Comparison of ENCODE assay signal across 14 cellular contexts in genomic region chr1:23594927-23595353, GRCh38. TPM values are rescaled to one million over a fixed set of nuclear protein-coding genes. Genes with fewer than 3 reads are reported as not detected.
DNase-seq lines count a peak whose midpoint lies in the region; ATAC-seq lines count a peak whose summit lies in the region.
"Had no signal": no experiment of that assay in that cellular context is flagged by ENCODE, and none has a peak within 500 bp of the region (broad histone marks: within the 10 kb centered on the region; RNA-seq: fewer than 3 reads in every experiment).

No MANE protein-coding gene starts in this region.

- CTCF ChIA-PET in activated CD4-positive, alpha-beta T cell treated with anti-CD3 and anti-CD28 coated beads, Interleukin-2, amount 10 ng/mL, durations not matched to agents 7 days and 5 days (lab: Charles Lee): interaction anchor here (2.5 kb wide), 1 partner anchor 40 kb away, joined by 7 read pairs; no protein-coding TSS in a partner anchor

- DNase-seq in activated CD4-positive, alpha-beta T cell treated with anti-CD3 and anti-CD28 coated beads, Interleukin-2, amount 10 ng/mL, durations not matched to agents 7 days and 5 days: no peak
- DNase-seq in activated CD4-positive, alpha-beta T cell treated with anti-CD3 and anti-CD28 coated beads for 48 hours: no peak
- DNase-seq in MV-4-11 (lab: John Stamatoyannopoulos, UW): peak; percentile 44
- no peak for DNase-seq in activated T-helper 1 cell treated with anti-CD3 and anti-CD28 coated beads, Interleukin-12 subunit alpha, Interleukin-12 subunit beta, Interleukin-2, Interleukin-4 antibody, amounts not matched to agents 30 ng/mL and 10 ng/mL and 1 ng/mL, durations not matched to agents 14 hours and 24 hours and 36 hours (ENCODE audit: low spot score)
- no peak for DNase-seq in stimulated activated effector memory CD8-positive, alpha-beta T cell treated with anti-CD3 and anti-CD28 coated beads, Interleukin-12 subunit alpha, Interleukin-12 subunit beta, amount 100 ng/mL, for 72 hours (ENCODE audit: low spot score in 2 of 2)
- no peak for DNase-seq in mesenchymal stem cell
- no peak for DNase-seq in DMS79 treated with DMSO at 0.1 percent for 48 hours (lab: John Stamatoyannopoulos, UW)
- DNase-seq: activated effector memory CD4-positive, alpha-beta T cell treated with anti-CD3 and anti-CD28 coated beads, Interleukin-2, amount 50 U/mL, for 16 hours; colonic mucosa; NCI-H524 treated with DMSO at 0.1 percent for 48 hours; stimulated activated CD4-positive, alpha-beta T cell treated with anti-CD3 and anti-CD28 coated beads, Interleukin-4, amount 100 ng/mL, for 1 hour had no signal

- ATAC-seq in stimulated activated effector memory CD8-positive, alpha-beta T cell treated with anti-CD3 and anti-CD28 coated beads, Interleukin-12 subunit alpha, Interleukin-12 subunit beta, amount 100 ng/mL, for 72 hours: no peak
- ATAC-seq in GM18909 (IDR thresholded peaks at IDR 0.05; ENCODE audit: poor library complexity, unreplicated experiment): no peak

- H3K9me3 ChIP-seq in mesenchymal stem cell (ENCODE audit: control insufficient read depth, low read length): no peaks in the 10 kb centered on the region
- H3K9me3 ChIP-seq: colonic mucosa, thoracic aorta had no signal

- intact Hi-C loops in activated T-helper 1 cell treated with anti-CD3 and anti-CD28 coated beads, Interleukin-12 subunit alpha, Interleukin-12 subunit beta, Interleukin-2, Interleukin-4 antibody, amounts not matched to agents 30 ng/mL and 10 ng/mL and 1 ng/mL, durations not matched to agents 14 hours and 24 hours and 36 hours (cut with micrococcal nuclease): loop anchor here (5.0 kb wide), 1 partner anchor 42 kb away; no protein-coding TSS in a partner anchor

- H2BK5ac ChIP-seq in mesenchymal stem cell (ENCODE audit: low read depth, low read length, poor library complexity, severe bottlenecking): no peak overlapping the region

- H2BK15ac ChIP-seq in mesenchymal stem cell (ENCODE audit: low read depth, poor library complexity, severe bottlenecking): no peak overlapping the region

- H2BK120ac ChIP-seq in mesenchymal stem cell (ENCODE audit: low read depth, low read length): no peak overlapping the region

- no peaks in the 10 kb centered on the region for H3K36me3 ChIP-seq in mesenchymal stem cell (ENCODE audit: control insufficient read depth in 1 of 2, insufficient read depth in 2 of 2, low read depth in 1 of 2, low read length in 2 of 2)
- H3K36me3 ChIP-seq: colonic mucosa, thoracic aorta had no signal

- POLR2A ChIA-PET in activated CD4-positive, alpha-beta T cell treated with anti-CD3 and anti-CD28 coated beads, Interleukin-2, amount 10 ng/mL, durations not matched to agents 7 days and 5 days (lab: Charles Lee): interaction anchor here (1.2 kb wide), 1 partner anchor 36 kb away, joined by 3 read pairs; the partner anchor contains the start of gene ID3

- H3K4me3 Mint-ChIP-seq in activated CD4-positive, alpha-beta T cell treated with anti-CD3 and anti-CD28 coated beads, Interleukin-2, amount 10 ng/mL, durations not matched to agents 7 days and 5 days: no peak overlapping the region
- no peak overlapping the region for H3K4me3 Mint-ChIP-seq in activated T-helper 1 cell treated with anti-CD3 and anti-CD28 coated beads, Interleukin-12 subunit alpha, Interleukin-12 subunit beta, Interleukin-2, Interleukin-4 antibody, amounts not matched to agents 30 ng/mL and 10 ng/mL and 1 ng/mL, durations not matched to agents 14 hours and 24 hours and 36 hours
- H3K4me3 Mint-ChIP-seq in stimulated activated effector memory CD8-positive, alpha-beta T cell treated with anti-CD3 and anti-CD28 coated beads, Interleukin-12 subunit alpha, Interleukin-12 subunit beta, amount 100 ng/mL, for 72 hours: no peak overlapping the region
- H3K4me3 Mint-ChIP-seq: T-helper 1 cell treated with Interleukin-12 subunit alpha and Interleukin-12 subunit beta and Interleukin-4 antibody, amounts not matched to agents 30 μg/mL and 1 μg/mL, for 36 hours had no signal

- H3K18ac ChIP-seq in mesenchymal stem cell (ENCODE audit: low read depth in 1 of 2, low read length in 2 of 2): no peak overlapping the region

- H2AFZ ChIP-seq in mesenchymal stem cell (ENCODE audit: low read depth, low read length): no peak overlapping the region

- H3K4me1 ChIP-seq in mesenchymal stem cell (ENCODE audit: control insufficient read depth, insufficient read depth, low read depth, low read length): peaks cover 29% of the 10 kb centered on the region
- H3K4me1 ChIP-seq: colonic mucosa had no signal

- H3K9me3 Mint-ChIP-seq in activated CD4-positive, alpha-beta T cell treated with anti-CD3 and anti-CD28 coated beads, Interleukin-2, amount 10 ng/mL, durations not matched to agents 7 days and 5 days: no peaks in the 10 kb centered on the region
- no peaks in the 10 kb centered on the region for H3K9me3 Mint-ChIP-seq in activated T-helper 1 cell treated with anti-CD3 and anti-CD28 coated beads, Interleukin-12 subunit alpha, Interleukin-12 subunit beta, Interleukin-2, Interleukin-4 antibody, amounts not matched to agents 30 ng/mL and 10 ng/mL and 1 ng/mL, durations not matched to agents 14 hours and 24 hours and 36 hours
- no peaks in the 10 kb centered on the region for H3K9me3 Mint-ChIP-seq in stimulated activated effector memory CD8-positive, alpha-beta T cell treated with anti-CD3 and anti-CD28 coated beads, Interleukin-12 subunit alpha, Interleukin-12 subunit beta, amount 100 ng/mL, for 72 hours
- H3K9me3 Mint-ChIP-seq: T-helper 1 cell treated with Interleukin-12 subunit alpha and Interleukin-12 subunit beta and Interleukin-4 antibody, amounts not matched to agents 30 μg/mL and 1 μg/mL, for 36 hours had no signal

- no peak overlapping the region for H2AK5ac ChIP-seq in mesenchymal stem cell (ENCODE audit: low read length, severe bottlenecking)

- no peak overlapping the region for H4K8ac ChIP-seq in mesenchymal stem cell (ENCODE audit: low read length)

- peaks cover 86% of the 10 kb centered on the region for H3K4me1 Mint-ChIP-seq in activated CD4-positive, alpha-beta T cell treated with anti-CD3 and anti-CD28 coated beads, Interleukin-2, amount 10 ng/mL, durations not matched to agents 7 days and 5 days
- H3K4me1 Mint-ChIP-seq in activated T-helper 1 cell treated with anti-CD3 and anti-CD28 coated beads, Interleukin-12 subunit alpha, Interleukin-12 subunit beta, Interleukin-2, Interleukin-4 antibody, amounts not matched to agents 30 ng/mL and 10 ng/mL and 1 ng/mL, durations not matched to agents 14 hours and 24 hours and 36 hours (ENCODE audit: low read depth): peaks cover 53% of the 10 kb centered on the region
- H3K4me1 Mint-ChIP-seq in stimulated activated effector memory CD8-positive, alpha-beta T cell treated with anti-CD3 and anti-CD28 coated beads, Interleukin-12 subunit alpha, Interleukin-12 subunit beta, amount 100 ng/mL, for 72 hours: peaks cover 80% of the 10 kb centered on the region

- no peaks in the 10 kb centered on the region for H3K27me3 ChIP-seq in mesenchymal stem cell (ENCODE audit: control insufficient read depth in 1 of 2, insufficient read depth in 1 of 2, low read length in 2 of 2)
- H3K27me3 ChIP-seq: colonic mucosa had no signal

- peak overlapping the region in 1 of 2 experiments; percentile 78 for H3K14ac ChIP-seq in mesenchymal stem cell (ENCODE audit: low read length in 2 of 2)

- no peak overlapping the region for H3K4me2 ChIP-seq in mesenchymal stem cell (ENCODE audit: low read length, poor library complexity, severe bottlenecking)

- no peaks in the 10 kb centered on the region for H3K79me1 ChIP-seq in mesenchymal stem cell (replicated peaks; ENCODE audit: low read length, poor library complexity, severe bottlenecking)

- H3K27ac Mint-ChIP-seq in activated CD4-positive, alpha-beta T cell treated with anti-CD3 and anti-CD28 coated beads, Interleukin-2, amount 10 ng/mL, durations not matched to agents 7 days and 5 days: peak overlapping the region; percentile 74
- H3K27ac Mint-ChIP-seq in activated T-helper 1 cell treated with anti-CD3 and anti-CD28 coated beads, Interleukin-12 subunit alpha, Interleukin-12 subunit beta, Interleukin-2, Interleukin-4 antibody, amounts not matched to agents 30 ng/mL and 10 ng/mL and 1 ng/mL, durations not matched to agents 14 hours and 24 hours and 36 hours: peak overlapping the region; percentile 34
- H3K27ac Mint-ChIP-seq in stimulated activated effector memory CD8-positive, alpha-beta T cell treated with anti-CD3 and anti-CD28 coated beads, Interleukin-12 subunit alpha, Interleukin-12 subunit beta, amount 100 ng/mL, for 72 hours: peak overlapping the region; percentile 50

- H3K4ac ChIP-seq in mesenchymal stem cell (ENCODE audit: low read depth in 1 of 2, low read length in 2 of 2): no peak overlapping the region

- no peaks in the 10 kb centered on the region for H3K27me3 Mint-ChIP-seq in activated CD4-positive, alpha-beta T cell treated with anti-CD3 and anti-CD28 coated beads, Interleukin-2, amount 10 ng/mL, durations not matched to agents 7 days and 5 days
- no peaks in the 10 kb centered on the region for H3K27me3 Mint-ChIP-seq in activated T-helper 1 cell treated with anti-CD3 and anti-CD28 coated beads, Interleukin-12 subunit alpha, Interleukin-12 subunit beta, Interleukin-2, Interleukin-4 antibody, amounts not matched to agents 30 ng/mL and 10 ng/mL and 1 ng/mL, durations not matched to agents 14 hours and 24 hours and 36 hours (ENCODE audit: insufficient read depth)

- H3K27ac ChIP-seq in mesenchymal stem cell (ENCODE audit: low read length, poor library complexity, severe bottlenecking): no peak overlapping the region
- H3K27ac ChIP-seq: colonic mucosa, thoracic aorta had no signal

- no peak overlapping the region for H4K91ac ChIP-seq in mesenchymal stem cell (ENCODE audit: low read length)

- no peak overlapping the region for H3K4me3 ChIP-seq in mesenchymal stem cell (ENCODE audit: insufficient read depth in 1 of 2, low read depth in 1 of 2, low read length in 2 of 2)
- H3K4me3 ChIP-seq: colonic mucosa, thoracic aorta had no signal

- 91% methylated on average over 7 of the region's 7 CpGs for WGBS in mesenchymal stem cell

- H3K36me3 Mint-ChIP-seq in activated CD4-positive, alpha-beta T cell treated with anti-CD3 and anti-CD28 coated beads, Interleukin-2, amount 10 ng/mL, durations not matched to agents 7 days and 5 days (ENCODE audit: low read depth): peaks cover 2% of the 10 kb centered on the region
- no peaks in the 10 kb centered on the region for H3K36me3 Mint-ChIP-seq in activated T-helper 1 cell treated with anti-CD3 and anti-CD28 coated beads, Interleukin-12 subunit alpha, Interleukin-12 subunit beta, Interleukin-2, Interleukin-4 antibody, amounts not matched to agents 30 ng/mL and 10 ng/mL and 1 ng/mL, durations not matched to agents 14 hours and 24 hours and 36 hours (ENCODE audit: low read depth)
- H3K36me3 Mint-ChIP-seq in stimulated activated effector memory CD8-positive, alpha-beta T cell treated with anti-CD3 and anti-CD28 coated beads, Interleukin-12 subunit alpha, Interleukin-12 subunit beta, amount 100 ng/mL, for 72 hours: no peaks in the 10 kb centered on the region

- no peak overlapping the region for H3K23ac ChIP-seq in mesenchymal stem cell (ENCODE audit: low read length in 2 of 2)

- peak overlapping the region in 1 of 2 experiments; percentile 66 for H2BK12ac ChIP-seq in mesenchymal stem cell (ENCODE audit: low read length in 2 of 2)

- no peak overlapping the region for H3K9ac ChIP-seq in mesenchymal stem cell (ENCODE audit: low read length)

RNA-seq across cellular contexts. Expression of gene ID3, which starts 35.6 kb away (rescaled TPM):
- total RNA-seq in activated CD4-positive, alpha-beta T cell treated with anti-CD3 and anti-CD28 coated beads, Interleukin-2, amount 10 ng/mL, durations not matched to agents 7 days and 5 days: 10 to 100 TPM; 62.7 to 65.2 TPM
- 20.8 and 22.9 TPM in 2 replicates for total RNA-seq in activated T-helper 1 cell treated with anti-CD3 and anti-CD28 coated beads, Interleukin-12 subunit alpha, Interleukin-12 subunit beta, Interleukin-2, Interleukin-4 antibody, amounts not matched to agents 30 ng/mL and 10 ng/mL and 1 ng/mL, durations not matched to agents 14 hours and 24 hours and 36 hours
- 497 TPM for polyA plus RNA-seq in mesenchymal stem cell (2013, experiment 1 of 2)
- 504 TPM for polyA plus RNA-seq in mesenchymal stem cell (2013, experiment 2 of 2)
